In the genomic region with DNA sequence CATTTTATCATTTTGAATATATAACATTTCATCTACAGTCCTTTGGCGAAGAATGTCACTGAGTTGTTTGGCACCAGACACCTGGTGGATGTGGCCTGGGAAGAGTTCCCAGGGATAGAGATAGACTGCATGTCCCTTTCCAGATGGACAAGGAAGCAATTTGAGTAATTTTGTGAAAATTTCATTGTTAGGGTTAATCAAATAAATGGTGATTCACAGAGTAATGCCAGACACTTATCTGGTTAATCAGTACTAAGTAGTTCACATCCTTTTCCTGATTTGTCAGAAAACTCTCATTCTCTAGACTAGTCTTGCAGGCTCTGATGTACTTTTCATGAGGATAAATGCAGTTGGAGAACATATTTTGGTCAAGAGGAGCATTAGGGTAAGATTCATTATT, we compare ENCODE assay signal across 26 cellular contexts. TPM values are rescaled to one million over a fixed set of nuclear protein-coding genes. Genes with fewer than 3 reads are reported as not detected.
"Had no signal": no experiment of that assay in that cellular context is flagged by ENCODE, and none has a peak within 500 bp of the region (broad histone marks: within the 10 kb centered on the region; RNA-seq: fewer than 3 reads in every experiment).

No MANE protein-coding gene starts in this region.

- H3K4me1 ChIP-seq: esophagus muscularis mucosa, gastrocnemius medialis, heart right ventricle, psoas muscle, spleen, testis, tibial nerve, upper lobe of right lung, vagina had no signal

- DNase-seq: cortex of kidney; dorsolateral prefrontal cortex; effector CD8-positive, alpha-beta T cell; gastrocnemius medialis; heart right ventricle; hypothalamus; immature natural killer cell; mucosa of descending colon; naive thymus-derived CD8-positive, alpha-beta T cell; psoas muscle; spleen; stimulated activated CD4-positive, alpha-beta T cell treated with anti-CD3 and anti-CD28 coated beads, Interleukin-15, amount 100 ng/mL, for 24 hours; stimulated activated CD4-positive, alpha-beta T cell treated with anti-CD3 and anti-CD28 coated beads, Interleukin-2, amount 100 ng/mL, for 24 hours; stimulated activated CD4-positive, alpha-beta T cell treated with anti-CD3 and anti-CD28 coated beads, Interleukin-4, amount 100 ng/mL, for 4 hours; stimulated activated naive B cell treated with anti-CD40 and anti-IgM and Interleukin-4, amounts not matched to agents 10 μg/mL and 1 μg/mL and 100 μg/mL, for 72 hours; stimulated activated naive CD8-positive, alpha-beta T cell treated with anti-CD3 and anti-CD28 coated beads, Interleukin-15, amount 100 ng/mL, for 72 hours; testis; upper lobe of right lung had no signal

- H3K36me3 ChIP-seq: gastrocnemius medialis, neutrophil, spleen, upper lobe of right lung, vagina had no signal

- FAIRE-seq: endometrium, keratinocyte had no signal

- H3K27me3 ChIP-seq: dorsolateral prefrontal cortex, esophagus muscularis mucosa, gastrocnemius medialis, heart right ventricle, neutrophil, spleen, testis, tibial nerve, upper lobe of right lung, vagina had no signal

- H3K9me3 ChIP-seq: esophagus muscularis mucosa, gastrocnemius medialis, heart right ventricle, mucosa of descending colon, neutrophil, psoas muscle, spleen, testis, tibial nerve, upper lobe of right lung, vagina had no signal

- H3K4me3 ChIP-seq: dorsolateral prefrontal cortex, esophagus muscularis mucosa, gastrocnemius medialis, heart right ventricle, mucosa of descending colon, psoas muscle, spleen, testis, tibial nerve, upper lobe of right lung, vagina had no signal

- H3K27ac ChIP-seq: dorsolateral prefrontal cortex, epithelial cell of prostate, esophagus muscularis mucosa, gastrocnemius medialis, heart right ventricle, neutrophil, psoas muscle, spleen, testis, tibial nerve, upper lobe of right lung, vagina had no signal

- ATAC-seq: gastrocnemius medialis; heart right ventricle; mucosa of descending colon; naive thymus-derived CD8-positive, alpha-beta T cell; psoas muscle; sciatic nerve; stimulated activated naive B cell treated with anti-CD40 and anti-IgM and Interleukin-4, amounts not matched to agents 10 μg/mL and 1 μg/mL and 100 μg/mL, for 72 hours; stimulated activated naive CD8-positive, alpha-beta T cell treated with anti-CD3 and anti-CD28 coated beads, Interleukin-15, amount 100 ng/mL, for 72 hours; upper lobe of right lung had no signal

RNA-seq across cellular contexts. Expression of gene NAALAD2, which starts 41.6 kb away (rescaled TPM):
- total RNA-seq: naive thymus-derived CD8-positive, alpha-beta T cell had no signal
- polyA plus RNA-seq: keratinocyte; naive thymus-derived CD8-positive, alpha-beta T cell had no signal
